Comparison of ENCODE assay signal across 8 cellular contexts in the genomic region with DNA sequence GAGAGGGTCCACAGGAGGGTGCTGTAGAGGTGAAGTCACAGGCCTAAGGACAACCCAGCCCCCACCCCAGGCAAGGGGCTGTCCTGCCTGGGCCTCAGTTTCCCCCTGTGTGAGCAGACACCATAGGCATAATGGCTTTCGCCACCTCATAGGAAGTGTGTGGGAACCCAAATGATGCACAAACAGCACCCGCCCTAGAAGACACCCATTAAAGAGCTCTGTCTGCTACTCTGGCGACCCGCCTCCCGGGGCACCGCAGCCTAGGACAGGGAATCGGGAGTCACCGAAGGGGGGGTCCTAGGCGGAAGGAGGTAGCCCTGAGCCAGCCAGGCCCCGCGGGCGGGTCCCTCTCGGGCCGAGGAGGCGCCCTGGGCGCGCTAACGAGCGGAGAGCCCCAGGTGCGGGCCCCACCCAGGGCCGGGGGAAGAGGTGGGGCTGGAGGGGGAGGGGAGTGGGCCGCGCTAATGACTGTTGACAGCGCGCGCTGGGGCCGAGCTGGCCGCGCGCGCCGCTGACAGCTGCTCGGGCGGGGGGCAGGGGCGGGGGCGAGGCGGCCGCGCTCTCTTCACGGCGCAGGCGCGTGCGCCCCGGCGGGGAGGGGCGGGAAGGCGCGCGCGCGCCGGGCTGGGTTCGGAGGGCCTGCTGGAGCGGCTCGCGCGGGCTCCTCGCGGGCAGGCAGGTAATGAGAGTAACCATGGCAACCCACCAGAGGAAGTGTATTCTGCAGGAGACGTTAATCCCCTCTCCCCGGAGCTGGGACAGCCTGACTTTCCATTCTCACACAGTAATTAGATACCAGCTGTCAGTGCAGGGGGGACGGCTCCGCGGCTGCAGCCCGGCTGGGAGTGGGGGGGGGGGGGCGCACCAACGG. TPM values are rescaled to one million over a fixed set of nuclear protein-coding genes. Genes with fewer than 3 reads are reported as not detected.
DNase-seq lines count a peak whose midpoint lies in the region; ATAC-seq and TF ChIP-seq lines count a peak whose summit lies in the region.

No MANE protein-coding gene starts in this region.

- H3K9me3 ChIP-seq in endocrine pancreas (ENCODE audit: control insufficient read depth, low read length) (no peaks in the 10 kb centered on the region), mucosa of rectum (ENCODE audit: control insufficient read depth in 2 of 2, low read length in 2 of 2) (no peaks in the 10 kb centered on the region)

- H3K27me3 Mint-ChIP-seq in activated CD8-positive, alpha-beta memory T cell treated with anti-CD3 and anti-CD28 coated beads, Interleukin-2, amount 10 ng/mL, durations not matched to agents 7 days and 5 days: no peaks in the 10 kb centered on the region
- H3K27me3 Mint-ChIP-seq in stimulated activated naive CD8-positive, alpha-beta T cell treated with anti-CD3 and anti-CD28 coated beads, Interleukin-15, Interleukin-2, amounts not matched to agents 100 ng/mL and 50 ng/mL, for 24 hours: no peaks in the 10 kb centered on the region

- H3K27me3 ChIP-seq in endocrine pancreas (ENCODE audit: control insufficient read depth, insufficient read depth, low read length): no peaks in the 10 kb centered on the region
- no peaks in the 10 kb centered on the region for H3K27me3 ChIP-seq in mucosa of rectum (ENCODE audit: control insufficient read depth in 2 of 2, insufficient read depth in 2 of 2, low read length in 2 of 2)

- peak; percentile 35 for ATAC-seq in HG03342 (IDR thresholded peaks at IDR 0.05; ENCODE audit: unreplicated experiment)
- ATAC-seq in activated CD8-positive, alpha-beta memory T cell treated with anti-CD3 and anti-CD28 coated beads, Interleukin-2, amount 10 ng/mL, durations not matched to agents 7 days and 5 days: peak; percentile 66

- peak overlapping the region; percentile 55 to 80 for H3K27ac ChIP-seq in mucosa of rectum (ENCODE audit: low read depth in 2 of 2, low read length in 2 of 2)

- H3K36me3 ChIP-seq in endocrine pancreas (ENCODE audit: control insufficient read depth, insufficient read depth, low read length) (no peaks in the 10 kb centered on the region), mucosa of rectum (ENCODE audit: control insufficient read depth in 2 of 2, insufficient read depth in 2 of 2, low read length in 2 of 2) (no peaks in the 10 kb centered on the region)

- TF ChIP-seq CTCF in GM12875 (IDR thresholded peaks at IDR 0.05; ENCODE audit: borderline replicate concordance, insufficient read depth, low read depth, low read length): no peak

- H3K9ac ChIP-seq in endocrine pancreas (ENCODE audit: control insufficient read depth, insufficient read depth, low read length): peak overlapping the region; percentile 36
- peak overlapping the region; percentile 24 to 56 for H3K9ac ChIP-seq in mucosa of rectum (ENCODE audit: low read depth in 1 of 2, low read length in 2 of 2)

- no peaks in the 10 kb centered on the region for H3K9me3 Mint-ChIP-seq in activated CD8-positive, alpha-beta memory T cell treated with anti-CD3 and anti-CD28 coated beads, Interleukin-2, amount 10 ng/mL, durations not matched to agents 7 days and 5 days (ENCODE audit: low read depth)
- H3K9me3 Mint-ChIP-seq in stimulated activated naive CD8-positive, alpha-beta T cell treated with anti-CD3 and anti-CD28 coated beads, Interleukin-15, Interleukin-2, amounts not matched to agents 100 ng/mL and 50 ng/mL, for 24 hours: no peaks in the 10 kb centered on the region

- CTCF ChIA-PET in activated CD8-positive, alpha-beta memory T cell treated with anti-CD3 and anti-CD28 coated beads, Interleukin-2, amount 10 ng/mL, durations not matched to agents 7 days and 5 days (lab: Charles Lee): interaction anchor here (0.9 to 11.7 kb wide), 3 partner anchors 13 to 116 kb away, joined by 3 to 150 read pairs (median 40); no protein-coding TSS in a partner anchor

- H3K4me1 Mint-ChIP-seq in activated CD8-positive, alpha-beta memory T cell treated with anti-CD3 and anti-CD28 coated beads, Interleukin-2, amount 10 ng/mL, durations not matched to agents 7 days and 5 days: peaks cover 70% of the 10 kb centered on the region
- H3K4me1 Mint-ChIP-seq in stimulated activated naive CD8-positive, alpha-beta T cell treated with anti-CD3 and anti-CD28 coated beads, Interleukin-15, Interleukin-2, amounts not matched to agents 100 ng/mL and 50 ng/mL, for 24 hours (ENCODE audit: low read depth): peaks cover 86% of the 10 kb centered on the region

- H3K4me1 ChIP-seq in endocrine pancreas (ENCODE audit: control insufficient read depth, insufficient read depth, low read length) (no peaks in the 10 kb centered on the region), mucosa of rectum (ENCODE audit: control insufficient read depth in 2 of 2, insufficient read depth in 2 of 2, low read length in 2 of 2) (peaks cover 29 to 31% of the 10 kb centered on the region in 2 donors)

- peak overlapping the region; percentile 89 for H3K4me3 Mint-ChIP-seq in activated CD8-positive, alpha-beta memory T cell treated with anti-CD3 and anti-CD28 coated beads, Interleukin-2, amount 10 ng/mL, durations not matched to agents 7 days and 5 days
- peak overlapping the region; percentile 73 for H3K4me3 Mint-ChIP-seq in stimulated activated naive CD8-positive, alpha-beta T cell treated with anti-CD3 and anti-CD28 coated beads, Interleukin-15, Interleukin-2, amounts not matched to agents 100 ng/mL and 50 ng/mL, for 24 hours

- DNase-seq in NCI-H526 (lab: John Stamatoyannopoulos, UW) (peak; percentile 92 to 100), AML-193 (lab: John Stamatoyannopoulos, UW) (no peak)
- DNase-seq in activated CD8-positive, alpha-beta memory T cell treated with anti-CD3 and anti-CD28 coated beads, Interleukin-2, amount 10 ng/mL, durations not matched to agents 7 days and 5 days: peak; percentile 92

- peak overlapping the region; percentile 49 for H3K4me3 ChIP-seq in GM12875 (ENCODE audit: low read depth, low read length)
- no peak overlapping the region for H3K4me3 ChIP-seq in endocrine pancreas (ENCODE audit: control insufficient read depth, insufficient read depth, low read length)
- H3K4me3 ChIP-seq in mucosa of rectum (ENCODE audit: low read length in 2 of 2): peak overlapping the region; percentile 67 to 74

- peaks cover 1% of the 10 kb centered on the region for H3K36me3 Mint-ChIP-seq in activated CD8-positive, alpha-beta memory T cell treated with anti-CD3 and anti-CD28 coated beads, Interleukin-2, amount 10 ng/mL, durations not matched to agents 7 days and 5 days
- H3K36me3 Mint-ChIP-seq in stimulated activated naive CD8-positive, alpha-beta T cell treated with anti-CD3 and anti-CD28 coated beads, Interleukin-15, Interleukin-2, amounts not matched to agents 100 ng/mL and 50 ng/mL, for 24 hours (ENCODE audit: low read depth): no peaks in the 10 kb centered on the region

- peak overlapping the region; percentile 96 for H3K27ac Mint-ChIP-seq in activated CD8-positive, alpha-beta memory T cell treated with anti-CD3 and anti-CD28 coated beads, Interleukin-2, amount 10 ng/mL, durations not matched to agents 7 days and 5 days
- H3K27ac Mint-ChIP-seq in stimulated activated naive CD8-positive, alpha-beta T cell treated with anti-CD3 and anti-CD28 coated beads, Interleukin-15, Interleukin-2, amounts not matched to agents 100 ng/mL and 50 ng/mL, for 24 hours: peak overlapping the region; percentile 87

RNA-seq across cellular contexts. Expression of gene NOL4L, which starts 48.9 kb away (rescaled TPM):
- 10 to 100 TPM; 15.2 to 18.3 TPM for total RNA-seq in activated CD8-positive, alpha-beta memory T cell treated with anti-CD3 and anti-CD28 coated beads, Interleukin-2, amount 10 ng/mL, durations not matched to agents 7 days and 5 days

Comparison
In these comparisons a context has a peak if more than half of its experiments do, and no peak if none do; other contexts are left out.
1. DNase-seq: peak in NCI-H526 (2 of 2) and activated CD8-positive, alpha-beta memory T cell treated with anti-CD3 and anti-CD28 coated beads, Interleukin-2, amount 10 ng/mL, durations not matched to agents 7 days and 5 days (single experiment); none in AML-193 (0 of 2).